8 cellular contexts compared by ENCODE assay signal in the genomic region with DNA sequence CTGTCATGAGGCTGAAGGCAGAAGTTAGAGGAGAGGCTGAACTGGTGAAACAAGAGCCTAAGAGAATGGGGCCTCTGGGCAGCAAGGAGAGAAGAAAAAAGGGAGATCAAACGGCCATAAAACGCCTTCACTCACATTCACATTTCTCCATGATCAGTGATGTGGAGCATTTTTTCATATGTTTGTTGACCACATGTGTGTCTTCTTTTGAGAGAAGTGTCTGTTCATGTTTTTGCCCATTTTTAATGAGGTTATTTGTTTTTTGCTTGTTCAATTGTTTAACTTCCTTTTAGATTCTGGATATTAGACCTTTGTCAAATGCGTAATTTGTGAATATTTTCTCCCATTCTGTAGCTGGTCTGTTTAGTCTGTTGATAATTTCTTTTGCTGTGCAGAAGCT.
"Had no signal": no experiment of that assay in that cellular context is flagged by ENCODE, and none has a peak within 500 bp of the region (broad histone marks: within the 10 kb centered on the region; RNA-seq: fewer than 3 reads in every experiment).

No MANE protein-coding gene starts in this region.

- DNase-seq: GDM1, GF-D8 had no signal

- ATAC-seq: GM12878 had no signal

- H3K4me3 ChIP-seq: GM12878 had no signal

- FAIRE-seq: G401.6, GM12878, GM12891, GM12892, GM18507, GM19239 had no signal
